Comparison of ENCODE assay signal across 16 cellular contexts in the genomic region with DNA sequence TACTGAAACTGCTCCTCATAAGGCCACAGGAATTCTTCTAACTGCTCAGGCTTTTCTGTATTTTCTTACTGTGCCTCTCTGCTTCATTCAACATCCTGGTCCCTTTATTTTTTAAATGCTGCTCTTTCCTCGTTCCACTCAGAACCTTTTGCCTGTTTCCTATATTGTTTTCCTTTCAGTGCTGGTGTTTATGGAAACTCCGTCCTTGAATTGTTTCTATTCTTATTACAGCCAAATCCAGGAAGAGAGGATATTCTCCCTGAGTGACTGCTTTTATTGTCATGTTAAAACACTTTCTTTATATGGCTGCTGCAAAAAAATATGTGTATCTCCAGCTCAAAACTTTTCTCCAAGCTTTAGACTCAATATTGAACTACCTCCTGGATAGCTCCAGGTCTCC.
"Had no signal": no experiment of that assay in that cellular context is flagged by ENCODE, and none has a peak within 500 bp of the region (broad histone marks: within the 10 kb centered on the region; RNA-seq: fewer than 3 reads in every experiment).

No MANE protein-coding gene starts in this region.

- H3K27ac ChIP-seq: coronary artery, esophagus muscularis mucosa, gastroesophageal sphincter, right atrium auricular region, sigmoid colon had no signal

- H3K36me3 ChIP-seq: esophagus muscularis mucosa, gastroesophageal sphincter, right atrium auricular region, sigmoid colon had no signal

- DNase-seq: caudate nucleus; dorsolateral prefrontal cortex; effector CD8-positive, alpha-beta T cell; foreskin fibroblast; glutamatergic neuron; sigmoid colon; stimulated activated CD4-positive, alpha-beta T cell treated with anti-CD3 and anti-CD28 coated beads, Interleukin-2, amount 100 ng/mL, for 48 hours; stimulated activated naive CD4-positive, alpha-beta T cell treated with Interleukin-2 at 50 U/mL for 16 hours; trophoblast cell had no signal

- H3K27me3 ChIP-seq: esophagus muscularis mucosa, gastroesophageal sphincter, right atrium auricular region, sigmoid colon had no signal

- ATAC-seq: gastroesophageal sphincter, left lobe of liver had no signal

- H3K4me1 ChIP-seq: esophagus muscularis mucosa, gastroesophageal sphincter, right atrium auricular region, sigmoid colon had no signal

- H3K4me3 Mint-ChIP-seq: natural killer cell treated with Interleukin-12 subunit alpha and Interleukin-12 subunit beta and Interleukin-15 and Interleukin-18, amount 100 ng/mL, for 72 hours had no signal

- H3K27ac Mint-ChIP-seq: natural killer cell treated with Interleukin-12 subunit alpha and Interleukin-12 subunit beta and Interleukin-15 and Interleukin-18, amount 100 ng/mL, for 72 hours had no signal

- H3K27me3 Mint-ChIP-seq: natural killer cell treated with Interleukin-12 subunit alpha and Interleukin-12 subunit beta and Interleukin-15 and Interleukin-18, amount 100 ng/mL, for 72 hours had no signal

- H3K36me3 Mint-ChIP-seq: natural killer cell treated with Interleukin-12 subunit alpha and Interleukin-12 subunit beta and Interleukin-15 and Interleukin-18, amount 100 ng/mL, for 72 hours had no signal

- H3K4me3 ChIP-seq: coronary artery, dorsolateral prefrontal cortex, esophagus muscularis mucosa, gastroesophageal sphincter, right atrium auricular region, sigmoid colon, skin epidermis had no signal

- H3K9me3 ChIP-seq: esophagus muscularis mucosa, gastroesophageal sphincter, right atrium auricular region, sigmoid colon had no signal
